2 cellular contexts compared by ENCODE assay signal in the genomic region with DNA sequence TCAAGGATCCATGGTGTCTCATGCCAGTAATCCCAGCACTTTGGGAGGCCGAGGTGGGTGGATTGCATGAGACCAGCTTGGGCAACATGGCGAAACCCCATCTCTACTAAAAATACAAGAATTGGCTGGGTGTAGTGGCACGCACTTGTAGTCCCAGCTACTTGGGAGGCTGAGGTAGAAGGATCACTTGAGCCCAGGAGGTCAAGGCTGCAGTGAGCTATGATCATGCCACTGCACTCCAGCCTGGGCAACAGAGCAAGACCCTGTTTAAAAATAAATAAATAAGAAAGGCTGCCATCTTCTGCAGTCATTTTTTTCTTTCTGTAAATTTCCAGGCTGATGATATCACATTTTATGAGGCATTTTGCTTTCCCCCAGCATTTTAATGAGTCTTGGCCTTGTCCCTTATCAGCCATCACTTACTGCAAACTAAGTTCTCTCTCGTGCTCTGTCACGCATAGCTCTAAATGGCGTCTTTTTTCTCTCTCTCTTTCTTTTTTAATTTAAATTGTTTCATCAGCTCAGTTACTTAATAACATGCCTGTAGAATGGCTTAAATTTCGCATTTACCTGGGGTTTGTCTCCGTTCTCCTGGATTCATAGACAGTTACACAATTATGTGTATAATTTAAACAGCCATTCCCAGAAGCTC. TPM values are rescaled to one million over a fixed set of nuclear protein-coding genes. Genes with fewer than 3 reads are reported as not detected.
"Had no signal": no experiment of that assay in that cellular context is flagged by ENCODE, and none has a peak within 500 bp of the region (broad histone marks: within the 10 kb centered on the region; RNA-seq: fewer than 3 reads in every experiment).

No MANE protein-coding gene starts in this region.

RNA-seq across cellular contexts. Expression of a gene that starts 44.0 kb away (rescaled TPM):
- total RNA-seq: cardiac muscle cell, cerebellum had no signal
- polyA plus RNA-seq: cardiac muscle cell had no signal
